In the genomic region with DNA sequence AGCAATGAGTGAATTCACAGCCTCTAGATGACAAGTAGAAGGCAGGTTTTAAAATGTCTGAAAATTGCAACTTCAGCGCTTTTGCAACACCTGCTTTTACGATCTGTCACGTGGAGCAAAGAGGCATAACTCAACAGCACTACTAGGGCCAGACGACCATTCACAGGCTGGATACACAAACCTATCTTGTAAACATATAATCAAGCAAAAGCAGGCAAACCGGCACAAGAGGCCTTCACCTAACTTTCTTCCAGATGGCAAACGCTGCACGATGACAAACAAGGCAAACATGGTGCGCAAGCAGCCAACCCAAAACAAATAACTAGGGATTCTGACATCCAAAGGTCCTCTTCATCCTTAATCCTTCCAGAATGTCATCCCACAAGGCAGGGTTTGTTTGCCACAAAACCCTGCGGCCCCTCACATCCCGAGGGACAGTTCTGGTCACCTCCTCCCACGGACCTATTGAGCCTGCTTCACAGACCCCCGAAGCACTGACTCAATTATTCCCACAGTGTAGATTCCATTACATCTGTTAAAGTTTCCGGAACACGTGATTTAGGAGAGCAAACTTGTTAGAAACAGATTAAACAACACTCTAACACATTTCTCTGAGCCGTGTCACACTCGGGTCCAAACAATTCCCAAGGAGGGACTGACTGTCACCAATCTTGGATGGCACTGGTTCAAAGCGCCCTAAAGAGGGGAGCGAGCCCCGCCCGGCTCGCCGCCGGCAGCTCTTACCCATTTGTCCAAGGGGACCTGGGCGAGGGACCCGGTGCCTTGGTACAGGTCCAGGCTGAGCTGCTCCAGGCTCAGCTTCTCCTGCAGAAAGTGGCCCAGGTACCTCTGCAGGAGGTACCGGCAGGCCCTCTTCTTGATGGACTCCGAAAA, we compare ENCODE assay signal across 8 cellular contexts. TPM values are rescaled to one million over a fixed set of nuclear protein-coding genes. Genes with fewer than 3 reads are reported as not detected.
DNase-seq lines count a peak whose midpoint lies in the region; ATAC-seq and TF ChIP-seq lines count a peak whose summit lies in the region.

No MANE protein-coding gene starts in this region.

- no peaks in the 10 kb centered on the region for H3K27me3 ChIP-seq in CD8-positive, alpha-beta T cell (ENCODE audit: insufficient read depth, low read length)
- H3K27me3 ChIP-seq in parathyroid adenoma (ENCODE audit: control insufficient read depth, insufficient read depth, low read length): no peaks in the 10 kb centered on the region

- peak; percentile 18 to 66 (median 38) for DNase-seq in CD8-positive, alpha-beta T cell
- DNase-seq in SIG-M5 (lab: John Stamatoyannopoulos, UW): peak; percentile 7
- DNase-seq in activated naive CD4-positive, alpha-beta T cell treated with anti-CD3 and anti-CD28 coated beads, Interleukin-2, amount 50 U/mL, for 16 hours: peak; percentile 54
- DNase-seq in head of caudate nucleus: peak in 31 of 42 donors; percentile 13 to 67 (median 38)

- no peak for TF ChIP-seq CTCF in CD8-positive, alpha-beta T cell (IDR thresholded peaks at IDR 0.05)
- TF ChIP-seq CTCF in parathyroid adenoma (IDR thresholded peaks at IDR 0.05): no peak

- H3K4me3 Mint-ChIP-seq in CD8-positive, alpha-beta T cell: peak overlapping the region; percentile 87

- peaks cover 3% of the 10 kb centered on the region for H3K36me3 Mint-ChIP-seq in CD8-positive, alpha-beta T cell

- CTCF ChIA-PET in CD8-positive, alpha-beta T cell (lab: Charles Lee): no interaction called here

- no peaks in the 10 kb centered on the region for H3K36me3 ChIP-seq in CD8-positive, alpha-beta T cell (ENCODE audit: insufficient read depth, low read length)
- no peaks in the 10 kb centered on the region for H3K36me3 ChIP-seq in parathyroid adenoma (ENCODE audit: control insufficient read depth, insufficient read depth, low read length)

- no peak for TF ChIP-seq EP300 in Ishikawa (IDR thresholded peaks at IDR 0.05; ENCODE audit: borderline replicate concordance)

- H3K27me3 Mint-ChIP-seq in CD8-positive, alpha-beta T cell (ENCODE audit: low read depth): no peaks in the 10 kb centered on the region

- H3K27ac ChIP-seq in CD8-positive, alpha-beta T cell (ENCODE audit: low read depth, low read length): peak overlapping the region; percentile 89
- H3K27ac ChIP-seq in parathyroid adenoma: peak overlapping the region; percentile 79

- peak overlapping the region; percentile 83 for H3K4me2 ChIP-seq in parathyroid adenoma (ENCODE audit: low read length)

- peaks cover 28% of the 10 kb centered on the region for H3K4me1 ChIP-seq in CD8-positive, alpha-beta T cell (ENCODE audit: insufficient read depth, low read length)
- peaks cover 8% of the 10 kb centered on the region for H3K4me1 ChIP-seq in parathyroid adenoma

- POLR2A ChIA-PET in CD8-positive, alpha-beta T cell (lab: Charles Lee): interaction anchor here (0.9 to 1.6 kb wide), 3 partner anchors 20 to 29 kb away, joined by 3 to 4 read pairs (median 4); no protein-coding TSS in a partner anchor

- H3K27ac Mint-ChIP-seq in CD8-positive, alpha-beta T cell: peak overlapping the region; percentile 89

- H3K9me3 ChIP-seq in CD8-positive, alpha-beta T cell (ENCODE audit: low read length): no peaks in the 10 kb centered on the region
- H3K9me3 ChIP-seq in parathyroid adenoma (ENCODE audit: control insufficient read depth, low read length): no peaks in the 10 kb centered on the region

- peak overlapping the region; percentile 68 for H3K9ac ChIP-seq in parathyroid adenoma

- H3K79me2 ChIP-seq in parathyroid adenoma: peaks cover 52% of the 10 kb centered on the region

- peak overlapping the region; percentile 79 for H3K4me3 ChIP-seq in CD8-positive, alpha-beta T cell (ENCODE audit: low read depth, low read length)
- peak overlapping the region; percentile 90 for H3K4me3 ChIP-seq in parathyroid adenoma (ENCODE audit: low read depth, low read length)

- intact Hi-C loops in CD8-positive, alpha-beta T cell (cut with DNase I, micrococcal nuclease): loop anchor here (1.0 to 10.0 kb wide), 5 partner anchors 60 to 1208 kb away; partner anchors contain the start of genes DICER1 (in 1 of the 2) and VRK1 (in 1 of the 2)
- intact Hi-C loops in head of caudate nucleus (cut with DNase I): loop anchor here (10.0 kb wide), 1 partner anchor 142 kb away; the partner anchor contains the start of gene PAPOLA

- TF ChIP-seq RAD21 in Ishikawa (IDR thresholded peaks at IDR 0.05; ENCODE audit: low read depth): no peak

- H3K4me1 Mint-ChIP-seq in CD8-positive, alpha-beta T cell (ENCODE audit: low read depth): peaks cover 57% of the 10 kb centered on the region

- H3K9me3 Mint-ChIP-seq in CD8-positive, alpha-beta T cell: no peaks in the 10 kb centered on the region

- peak; percentile 38 for ATAC-seq in CD8-positive, alpha-beta T cell
- ATAC-seq in GM21381 (IDR thresholded peaks at IDR 0.05; ENCODE audit: unreplicated experiment) (peak; percentile 17), GM19452 (IDR thresholded peaks at IDR 0.05; ENCODE audit: unreplicated experiment) (no peak)

- H2AFZ ChIP-seq in parathyroid adenoma: peak overlapping the region; percentile 93

TF ChIP-seq in Ishikawa, 13 proteins besides CTCF, POLR2A, EP300 and RAD21:
- TF ChIP-seq TAF1 (IDR thresholded peaks at IDR 0.05; ENCODE audit: low read depth) (0 out of 2 replicates have a peak, but pooled peaks have one; percentile 21), CREB1 (IDR thresholded peaks at IDR 0.05; ENCODE audit: low read depth) (no peak), MAX (IDR thresholded peaks at IDR 0.05) (peak; percentile 67), USF1 (IDR thresholded peaks at IDR 0.05) (peak; percentile 96)

RNA-seq across cellular contexts. Expression of gene ATG2B, which starts 0.8 kb away (rescaled TPM):
- 10 to 100 TPM; 16.0 to 17.9 TPM for total RNA-seq in CD8-positive, alpha-beta T cell

RNA-seq across cellular contexts. Expression of gene GSKIP, which starts 1.0 kb away (rescaled TPM):
- total RNA-seq in CD8-positive, alpha-beta T cell: 10 to 100 TPM in 1 of 2 experiments, 1 to 10 TPM in 1; 9.4 to 13.5 TPM

RNA-seq across cellular contexts. Expression of gene AK7, which starts 29.6 kb away (rescaled TPM):
- not detected for total RNA-seq in CD8-positive, alpha-beta T cell
